ENCODE assay signal across 2 cellular contexts in genomic region chr3:56762718-56763117, GRCh38.
TF ChIP-seq lines count a peak whose summit lies in the region.

No MANE protein-coding gene starts in this region.

TF ChIP-seq in SK-N-SH, 30 proteins besides CTCF, POLR2A, EP300 and RAD21:
- TF ChIP-seq IRF3 (IDR thresholded peaks at IDR 0.05; ENCODE audit: low read depth, low read length), result no peak
- TF ChIP-seq RCOR1 (IDR thresholded peaks at IDR 0.05; ENCODE audit: low read length), result no peak
- TF ChIP-seq GABPA (IDR thresholded peaks at IDR 0.05; ENCODE audit: low read depth), result no peak
- TF ChIP-seq SMC3 (IDR thresholded peaks at IDR 0.05; ENCODE audit: low read depth, low read length), result no peak
- no peak for TF ChIP-seq TCF12 (IDR thresholded peaks at IDR 0.05)
- TF ChIP-seq ZBTB33 (IDR thresholded peaks at IDR 0.05; ENCODE audit: borderline replicate concordance, low read depth), result no peak
- TF ChIP-seq TAF1 (IDR thresholded peaks at IDR 0.05; ENCODE audit: borderline replicate concordance, low read depth, low read length), result no peak
- no peak for TF ChIP-seq FOSL2 (IDR thresholded peaks at IDR 0.05; ENCODE audit: borderline replicate concordance, low read depth)
- no peak for TF ChIP-seq YY1 (IDR thresholded peaks at IDR 0.05; ENCODE audit: low read depth)

TF ChIP-seq in SK-N-SH treated with all-trans-retinoic acid at 6 μM for 48 hours, 23 proteins besides CTCF, POLR2A, EP300 and RAD21:
- TF ChIP-seq TSHZ2 (CRISPR knock-in tag; IDR thresholded peaks at IDR 0.05) (no peak), ZNF565 (CRISPR knock-in tag; conservative IDR thresholded peaks at IDR 0.05; ENCODE audit: low read depth) (no peak), BACH2 (CRISPR knock-in tag; IDR thresholded peaks at IDR 0.05; ENCODE audit: borderline replicate concordance) (no peak), ZNF70 (CRISPR knock-in tag; IDR thresholded peaks at IDR 0.05) (no peak), POU6F1 (CRISPR knock-in tag; IDR thresholded peaks at IDR 0.05; ENCODE audit: borderline replicate concordance, low read depth) (no peak), PATZ1 (CRISPR knock-in tag; IDR thresholded peaks at IDR 0.05; ENCODE audit: borderline replicate concordance) (no peak)
TF ChIP-seq in SK-N-SH treated with all-trans-retinoic acid at 6 μM for 48 hours: peak in this region for 0.
